Comparison of ENCODE assay signal across 8 cellular contexts in the genomic region with DNA sequence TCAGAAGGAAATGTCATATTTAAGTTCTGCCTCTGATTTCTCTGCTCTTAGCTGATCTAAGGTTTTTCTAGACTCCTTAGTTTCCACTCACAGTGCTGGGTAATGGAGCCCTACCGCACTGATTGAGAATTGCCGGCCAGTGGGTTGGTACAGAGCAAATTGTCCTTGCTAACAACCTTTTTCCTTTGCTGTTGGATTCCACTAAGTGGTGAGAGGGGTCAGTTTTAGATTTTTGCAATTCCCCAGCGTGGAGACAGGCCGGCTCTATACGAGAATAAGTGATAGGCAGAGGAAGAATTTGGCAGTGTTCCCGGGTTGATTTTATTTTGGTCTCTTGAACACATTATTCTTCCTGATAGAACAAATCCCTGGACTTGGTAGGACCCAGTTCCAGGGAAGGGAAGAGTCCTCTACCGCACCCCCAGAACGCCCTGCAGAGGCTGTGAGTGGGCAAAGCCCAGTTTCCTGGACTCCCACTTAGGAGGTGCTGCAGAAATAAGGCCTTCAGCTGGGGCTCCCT. TPM values are rescaled to one million over a fixed set of nuclear protein-coding genes. Genes with fewer than 3 reads are reported as not detected.
A peak's percentile ranks its signal among the peaks of the same experiment; 100 is the strongest.
DNase-seq lines count a peak whose midpoint lies in the region; ATAC-seq lines count a peak whose summit lies in the region.

No MANE protein-coding gene starts in this region.

- H3K27ac Mint-ChIP-seq in naive thymus-derived CD8-positive, alpha-beta T cell = peak overlapping the region in 1 of 10 donors; percentile 21

- peak overlapping the region; percentile 44 to 80 (median 58) for H3K4me3 Mint-ChIP-seq in naive thymus-derived CD8-positive, alpha-beta T cell

- H3K27ac ChIP-seq in epithelial cell of prostate = peak overlapping the region; percentile 90

- POLR2A ChIA-PET in naive thymus-derived CD8-positive, alpha-beta T cell (lab: Charles Lee) = no interaction called here

- DNase-seq in Ammon's horn (ENCODE audit: low spot score) = peak; percentile 30
- DNase-seq in NCI-H748 (lab: John Stamatoyannopoulos, UW; ENCODE audit: unreplicated experiment) = peak; percentile 70
- no peak for DNase-seq in epithelial cell of prostate (ENCODE audit: low read depth, low spot score)
- no peak for DNase-seq in naive thymus-derived CD8-positive, alpha-beta T cell
- DNase-seq in stimulated activated CD4-positive, alpha-beta T cell treated with anti-CD3 and anti-CD28 coated beads, Interleukin-4, amount 100 ng/mL, for 4 hours = no peak

- H3K36me3 Mint-ChIP-seq in naive thymus-derived CD8-positive, alpha-beta T cell = no peaks in the 10 kb centered on the region

- ATAC-seq in naive thymus-derived CD8-positive, alpha-beta T cell = no peak
- ATAC-seq in HG03460 (IDR thresholded peaks at IDR 0.05; ENCODE audit: unreplicated experiment) = no peak
- ATAC-seq in GM19452 (IDR thresholded peaks at IDR 0.05; ENCODE audit: unreplicated experiment) = no peak
- ATAC-seq in GM18511 (IDR thresholded peaks at IDR 0.05; ENCODE audit: unreplicated experiment) = no peak

- peaks cover 3 to 26% (median 20%) of the 10 kb centered on the region in 4 donors for H3K4me1 Mint-ChIP-seq in naive thymus-derived CD8-positive, alpha-beta T cell

- no peaks in the 10 kb centered on the region for H3K9me3 Mint-ChIP-seq in naive thymus-derived CD8-positive, alpha-beta T cell

- peaks cover 25 to 43% (median 40%) of the 10 kb centered on the region in 5 donors for H3K27me3 Mint-ChIP-seq in naive thymus-derived CD8-positive, alpha-beta T cell

RNA-seq across cellular contexts. Expression of a gene that starts 2.9 kb away (rescaled TPM):
- under 1 TPM; 0.60 to 0.88 TPM for total RNA-seq in naive thymus-derived CD8-positive, alpha-beta T cell
- polyA plus RNA-seq in naive thymus-derived CD8-positive, alpha-beta T cell = not detected

Comparison
In these comparisons a context has a peak if more than half of its experiments do, and no peak if none do; other contexts are left out.
1. DNase-seq: peak in Ammon's horn (single experiment) and NCI-H748 (single experiment); none in epithelial cell of prostate (single experiment), naive thymus-derived CD8-positive, alpha-beta T cell (0 of 10) and stimulated activated CD4-positive, alpha-beta T cell treated with anti-CD3 and anti-CD28 coated beads, Interleukin-4, amount 100 ng/mL, for 4 hours (0 of 2).